ENCODE assay signal across 2 cellular contexts in the genomic region with DNA sequence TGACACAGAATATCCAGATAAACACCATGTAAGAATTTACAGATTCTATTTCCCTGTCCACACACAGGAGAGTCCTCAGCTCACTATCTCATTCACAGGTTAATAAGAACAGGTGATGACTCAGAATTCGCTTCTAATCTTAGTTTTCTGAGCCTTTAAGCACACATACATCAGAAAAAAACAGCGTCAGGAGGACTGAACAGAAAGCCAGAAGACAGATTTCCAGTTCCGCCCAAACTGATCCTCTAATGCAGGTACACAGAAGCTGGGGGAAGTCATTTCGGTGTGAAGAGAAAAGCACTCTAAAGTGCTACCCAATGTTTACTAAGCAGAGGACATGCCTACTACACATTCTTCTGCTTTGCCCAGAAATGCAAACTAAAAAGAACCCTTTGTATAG.
TF ChIP-seq lines count a peak whose summit lies in the region.

No MANE protein-coding gene starts in this region.

TF ChIP-seq in HCT116, 20 proteins besides CTCF, POLR2A, EP300 and RAD21:
- no peak for TF ChIP-seq EZH2phosphoT487 (IDR thresholded peaks at IDR 0.05; ENCODE audit: borderline replicate concordance)
- no peak for TF ChIP-seq CEBPB (IDR thresholded peaks at IDR 0.05; ENCODE audit: low read depth)
- no peak for TF ChIP-seq TCF7L2 (IDR thresholded peaks at IDR 0.05; ENCODE audit: borderline replicate concordance, extremely low read depth, insufficient read depth, insufficient read length)
- TF ChIP-seq EGR1 (IDR thresholded peaks at IDR 0.05; ENCODE audit: low read depth) = no peak
- no peak for TF ChIP-seq POLR2AphosphoS5 (IDR thresholded peaks at IDR 0.05; ENCODE audit: low read depth, low read length)
- no peak for TF ChIP-seq SIN3A (IDR thresholded peaks at IDR 0.05; ENCODE audit: low read depth)
- TF ChIP-seq YY1 (IDR thresholded peaks at IDR 0.05; ENCODE audit: extremely low read depth, insufficient replicate concordance, low read depth, low read length) = no peak
- TF ChIP-seq ZBTB33 (IDR thresholded peaks at IDR 0.05; ENCODE audit: extremely low read depth, insufficient replicate concordance, low read length) = no peak
- TF ChIP-seq CBX3 (IDR thresholded peaks at IDR 0.05; ENCODE audit: low read depth) = no peak
- TF ChIP-seq ELF1 (IDR thresholded peaks at IDR 0.05; ENCODE audit: borderline replicate concordance, low read depth) = no peak

TF ChIP-seq in GM12878, 131 proteins besides CTCF, POLR2A, EP300 and RAD21:
- peak; percentile 64 for TF ChIP-seq JUNB (IDR thresholded peaks at IDR 0.05)
- no peak for TF ChIP-seq TCF7 (IDR thresholded peaks at IDR 0.05; ENCODE audit: borderline replicate concordance)
TF ChIP-seq in GM12878: peak in this region for 1.
